14 cellular contexts compared by ENCODE assay signal in genomic region chr1:185608166-185608565, GRCh38.
DNase-seq lines count a peak whose midpoint lies in the region; ATAC-seq and TF ChIP-seq lines count a peak whose summit lies in the region.
"Had no signal": no experiment of that assay in that cellular context is flagged by ENCODE, and none has a peak within 500 bp of the region (broad histone marks: within the 10 kb centered on the region; RNA-seq: fewer than 3 reads in every experiment).

No MANE protein-coding gene starts in this region.

- TF ChIP-seq CTCF in astrocyte of the cerebellum (IDR thresholded peaks at IDR 0.05; ENCODE audit: low read depth, low read length, missing control alignments) = no peak
- TF ChIP-seq CTCF in psoas muscle (IDR thresholded peaks at IDR 0.05) = no peak
- no peak for TF ChIP-seq CTCF in Peyer's patch (IDR thresholded peaks at IDR 0.05)

- no peaks in the 10 kb centered on the region for H3K4me1 ChIP-seq in psoas muscle
- H3K4me1 ChIP-seq in Peyer's patch = no peaks in the 10 kb centered on the region
- H3K4me1 ChIP-seq: neural progenitor cell, suprapubic skin had no signal

- H3K4me3 ChIP-seq in astrocyte of the cerebellum (ENCODE audit: low read depth, low read length) (no peak overlapping the region), psoas muscle (no peak overlapping the region), Peyer's patch (no peak overlapping the region)
- H3K4me3 ChIP-seq: GM23338, neural progenitor cell, suprapubic skin had no signal

- H3K9me3 ChIP-seq in psoas muscle (no peaks in the 10 kb centered on the region), Peyer's patch (no peaks in the 10 kb centered on the region)
- H3K9me3 ChIP-seq: suprapubic skin had no signal

- no peaks in the 10 kb centered on the region for H3K36me3 ChIP-seq in psoas muscle (ENCODE audit: insufficient read depth in 1 of 2, low read depth in 1 of 2)
- no peaks in the 10 kb centered on the region for H3K36me3 ChIP-seq in Peyer's patch
- H3K36me3 ChIP-seq: neural progenitor cell, suprapubic skin had no signal

- H3K27ac ChIP-seq in psoas muscle (no peak overlapping the region), Peyer's patch (no peak overlapping the region)
- H3K27ac ChIP-seq: neural progenitor cell, suprapubic skin had no signal

- DNase-seq in astrocyte of the cerebellum (ENCODE audit: low read depth) (peak; percentile 26), psoas muscle (no peak), ACHN (no peak), Peyer's patch (no peak), NCI-H2029 treated with DMSO at 0.1 percent for 48 hours (lab: John Stamatoyannopoulos, UW) (no peak)
- DNase-seq: activated CD4-positive, alpha-beta T cell treated with anti-CD3 and anti-CD28 coated beads for 36 hours; DMS79; MM.1S had no signal

- WGBS in psoas muscle, 3 donors = 80 to 87% (median 83%) methylated on average over 5 of the region's 5 CpGs

- no peak for TF ChIP-seq POLR2A in Peyer's patch (IDR thresholded peaks at IDR 0.05)

- intact Hi-C loops in psoas muscle (cut with DNase I) = no loop called here

- ATAC-seq in GM18858 (IDR thresholded peaks at IDR 0.05; ENCODE audit: unreplicated experiment) (peak; percentile 65), GM21717 (IDR thresholded peaks at IDR 0.05; ENCODE audit: unreplicated experiment) (peak; percentile 84), HG03175 (IDR thresholded peaks at IDR 0.05; ENCODE audit: unreplicated experiment) (peak; percentile 70), psoas muscle (no peak)
- ATAC-seq: activated CD4-positive, alpha-beta T cell treated with anti-CD3 and anti-CD28 coated beads for 36 hours; GM23338 had no signal

- in situ Hi-C loops in astrocyte of the cerebellum (cut with HindIII; ENCODE audit: low sequenced_read_pairs) = no loop called here
- in situ Hi-C loops in ACHN (cut with HindIII; ENCODE audit: low pct_ligation_motif_present, low pct_unique_long_range_greater_than_20kb, low sequenced_read_pairs) = no loop called here

- H3K27me3 ChIP-seq in psoas muscle (ENCODE audit: insufficient read depth in 3 of 3, low read length in 2 of 3) (no peaks in the 10 kb centered on the region), Peyer's patch (no peaks in the 10 kb centered on the region)
- H3K27me3 ChIP-seq: neural progenitor cell, suprapubic skin had no signal

Comparison
In these comparisons a context has a peak if more than half of its experiments do, and no peak if none do; other contexts are left out.
1. ATAC-seq: peak in GM18858 (single experiment), GM21717 (single experiment) and HG03175 (single experiment); none in psoas muscle (0 of 4).